ENCODE assay signal across 9 cellular contexts in genomic region chr11:78190374-78190773, GRCh38. TPM values are rescaled to one million over a fixed set of nuclear protein-coding genes. Genes with fewer than 3 reads are reported as not detected.
DNase-seq lines count a peak whose midpoint lies in the region; ATAC-seq, FAIRE-seq and TF ChIP-seq lines count a peak whose summit lies in the region.
"Had no signal": no experiment of that assay in that cellular context is flagged by ENCODE, and none has a peak within 500 bp of the region (broad histone marks: within the 10 kb centered on the region; RNA-seq: fewer than 3 reads in every experiment).

No MANE protein-coding gene starts in this region.

- H3K36me3 Mint-ChIP-seq in Calu3 (ENCODE audit: insufficient read depth, unreplicated experiment), result peaks cover 26% of the 10 kb centered on the region

- POLR2A ChIA-PET in PC-3 (lab: Charles Lee; ENCODE audit: unreplicated experiment), result no interaction called here
- POLR2A ChIA-PET in endothelial cell of umbilical vein (lab: Charles Lee), result no interaction called here

- H3K27ac Mint-ChIP-seq in Calu3 (ENCODE audit: unreplicated experiment), result no peak overlapping the region

- H3K79me2 ChIP-seq in PC-3 (ENCODE audit: low read length) (peaks cover 53% of the 10 kb centered on the region), endothelial cell of umbilical vein (ENCODE audit: control insufficient read depth, insufficient read depth, low read length) (peaks cover 31% of the 10 kb centered on the region)

- TF ChIP-seq POLR2A in endothelial cell of umbilical vein (IDR thresholded peaks at IDR 0.05; ENCODE audit: low read depth, low read length) (no peak), sigmoid colon (IDR thresholded peaks at IDR 0.05) (no peak)

- no peaks in the 10 kb centered on the region for H3K9me1 ChIP-seq in endothelial cell of umbilical vein (replicated peaks; ENCODE audit: control insufficient read depth, extremely low read depth, insufficient read depth, low read length)

- H3K9ac ChIP-seq in PC-3 (ENCODE audit: low read length) (no peak overlapping the region), endothelial cell of umbilical vein (replicated peaks; ENCODE audit: extremely low read depth, insufficient read depth, low read length) (no peak overlapping the region)
- H3K9ac ChIP-seq: parathyroid adenoma had no signal

- dilution Hi-C loops in endothelial cell of umbilical vein (cut with MboI; ENCODE audit: extremely low pct_ligation_motif_present, low sequenced_read_pairs), result no loop called here

- DNase-seq in Calu3, result no peak
- no peak for DNase-seq in PC-3
- DNase-seq in endothelial cell of umbilical vein (ENCODE audit: low read depth, low spot score), result no peak
- peak; percentile 48 for DNase-seq in sigmoid colon
- no peak for DNase-seq in NCI-H2029 (lab: John Stamatoyannopoulos, UW)
- DNase-seq in cortex of kidney (lab: John Stamatoyannopoulos, UW), result no peak
- DNase-seq in stimulated activated CD4-positive, alpha-beta T cell treated with anti-CD3 and anti-CD28 coated beads, Interleukin-15, amount 100 ng/mL, for 24 hours, result no peak

- peak overlapping the region; percentile 99 for H3K4me3 Mint-ChIP-seq in Calu3 (ENCODE audit: low read depth, unreplicated experiment)

- H3K27me3 ChIP-seq in PC-3 (ENCODE audit: low read length), result no peaks in the 10 kb centered on the region
- no peaks in the 10 kb centered on the region for H3K27me3 ChIP-seq in endothelial cell of umbilical vein (ENCODE audit: control insufficient read depth in 2 of 2, insufficient read depth in 2 of 2, low read length in 2 of 2)
- no peaks in the 10 kb centered on the region for H3K27me3 ChIP-seq in sigmoid colon

- intact Hi-C loops in Calu3 (cut with micrococcal nuclease; ENCODE audit: unreplicated experiment) (no loop called here), PC-3 (cut with micrococcal nuclease) (no loop called here), endothelial cell of umbilical vein (cut with micrococcal nuclease) (no loop called here), sigmoid colon (cut with DNase I) (no loop called here)

- H4K20me1 ChIP-seq in PC-3 (ENCODE audit: low read length) (no peaks in the 10 kb centered on the region), endothelial cell of umbilical vein (replicated peaks; ENCODE audit: control insufficient read depth, extremely low read depth, insufficient read depth, low read length) (no peaks in the 10 kb centered on the region)

- peaks cover 60% of the 10 kb centered on the region for H3K4me1 Mint-ChIP-seq in Calu3 (ENCODE audit: low read depth, unreplicated experiment)

- H2AFZ ChIP-seq in PC-3 (ENCODE audit: low read length) (no peak overlapping the region), endothelial cell of umbilical vein (ENCODE audit: low read depth, low read length) (no peak overlapping the region)

- no peak for ATAC-seq in PC-3

- TF ChIP-seq CTCF in Calu3 (IDR thresholded peaks at IDR 0.05; ENCODE audit: unreplicated experiment), result no peak
- no peak for TF ChIP-seq CTCF in PC-3 (conservative IDR thresholded peaks at IDR 0.05; ENCODE audit: low read depth, low read length)
- TF ChIP-seq CTCF in endothelial cell of umbilical vein (IDR thresholded peaks at IDR 0.05; ENCODE audit: extremely low read depth in 1 of 2, insufficient read depth in 1 of 2, low read depth in 1 of 2, low read length in 2 of 2), result no peak
- no peak for TF ChIP-seq CTCF in sigmoid colon (IDR thresholded peaks at IDR 0.05)

- CTCF ChIA-PET in Calu3 (lab: Charles Lee), result no interaction called here
- CTCF ChIA-PET in PC-3 (lab: Charles Lee), result no interaction called here
- CTCF ChIA-PET in endothelial cell of umbilical vein (lab: Charles Lee), result interaction anchor here (1.1 kb wide), 1 partner anchor 374 kb away, joined by 3 read pairs; no protein-coding TSS in a partner anchor

- no peaks in the 10 kb centered on the region for H3K27me3 Mint-ChIP-seq in Calu3 (ENCODE audit: unreplicated experiment)

- no peak for TF ChIP-seq EP300 in sigmoid colon (IDR thresholded peaks at IDR 0.05)

- 71 to 73% methylated on average over 3 of the region's 3 CpGs for WGBS in sigmoid colon, 2 donors

- peak overlapping the region; percentile 99 for H3K4me2 ChIP-seq in PC-3 (ENCODE audit: low read length)
- peak overlapping the region; percentile 16 for H3K4me2 ChIP-seq in endothelial cell of umbilical vein (ENCODE audit: insufficient read depth, low read length)

- no peaks in the 10 kb centered on the region for H3F3A ChIP-seq in PC-3 (ENCODE audit: low read length, unreplicated experiment)

- peaks cover 46% of the 10 kb centered on the region for H3K4me1 ChIP-seq in PC-3 (ENCODE audit: insufficient read depth, low read length)
- H3K4me1 ChIP-seq in endothelial cell of umbilical vein (ENCODE audit: control insufficient read depth, extremely low read depth, insufficient read depth, low read length), result peaks cover 42% of the 10 kb centered on the region
- H3K4me1 ChIP-seq in sigmoid colon, result peaks cover 0 to 50% (median 38%) of the 10 kb centered on the region in 4 donors

- no TSS peak for BruUV-seq in Calu3 (replicated peaks; lab: Mats Ljungman, UMichigan)
- no TSS peak for BruUV-seq in PC-3 (replicated peaks; lab: Mats Ljungman, UMichigan)
- no TSS peak for BruUV-seq in endothelial cell of umbilical vein (replicated peaks; lab: Mats Ljungman, UMichigan)

- H3K9me3 Mint-ChIP-seq in Calu3 (ENCODE audit: low read depth, unreplicated experiment), result no peaks in the 10 kb centered on the region

- H3K9me3 ChIP-seq in PC-3 (ENCODE audit: low read length) (no peaks in the 10 kb centered on the region), endothelial cell of umbilical vein (replicated peaks; ENCODE audit: control insufficient read depth, insufficient read depth, low read length) (no peaks in the 10 kb centered on the region), sigmoid colon (no peaks in the 10 kb centered on the region)

- H3K27ac ChIP-seq in PC-3 (ENCODE audit: low read length) (no peak overlapping the region), endothelial cell of umbilical vein (ENCODE audit: insufficient read depth, low read depth, low read length) (no peak overlapping the region), sigmoid colon (no peak overlapping the region)
- H3K27ac ChIP-seq: epithelial cell of prostate had no signal

- H3K4me3 ChIP-seq in PC-3 (ENCODE audit: low read length), result peak overlapping the region; percentile 97; the same call in 1 of the 2 replicates
- H3K4me3 ChIP-seq in endothelial cell of umbilical vein (replicated peaks in 1 of 3; ENCODE audit: insufficient read depth in 1 of 3, low read depth in 1 of 3, low read length in 3 of 3), result no peak overlapping the region
- H3K4me3 ChIP-seq in sigmoid colon, result no peak overlapping the region

- H3K36me3 ChIP-seq in PC-3 (ENCODE audit: low read depth, low read length) (no peaks in the 10 kb centered on the region), endothelial cell of umbilical vein (ENCODE audit: control insufficient read depth in 2 of 2, extremely low read depth in 1 of 2, insufficient read depth in 2 of 2, low read length in 2 of 2) (no peaks in the 10 kb centered on the region), sigmoid colon (no peaks in the 10 kb centered on the region)

- no peak for FAIRE-seq in endothelial cell of umbilical vein (lab: Jason Lieb, UNC)

- no peaks in the 10 kb centered on the region for H3K9me2 ChIP-seq in PC-3 (replicated peaks; ENCODE audit: low read length)

TF ChIP-seq in endothelial cell of umbilical vein, 7 proteins besides CTCF, POLR2A, EP300 and RAD21 (continues in another document):
- TF ChIP-seq, protein P1, sequence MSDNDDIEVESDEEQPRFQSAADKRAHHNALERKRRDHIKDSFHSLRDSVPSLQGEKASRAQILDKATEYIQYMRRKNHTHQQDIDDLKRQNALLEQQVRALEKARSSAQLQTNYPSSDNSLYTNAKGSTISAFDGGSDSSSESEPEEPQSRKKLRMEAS (IDR thresholded peaks at IDR 0.05; ENCODE audit: insufficient read depth, insufficient read length), result no peak

RNA-seq across cellular contexts. Expression of gene USP35, which starts 1.7 kb away (rescaled TPM):
- total RNA-seq in Calu3 (2022), result 6.8 and 7.8 TPM in 2 replicates
- 8.5 and 12.0 TPM in 2 replicates for total RNA-seq in PC-3 (2014; rRNA removed)
- total RNA-seq in endothelial cell of umbilical vein, result 10.3 and 12.4 TPM in 2 replicates
- 8.9 and 9.1 TPM in 2 replicates for polyA plus RNA-seq in endothelial cell of umbilical vein
- 4.4 and 6.4 TPM in 2 replicates for polyA plus RNA-seq in endothelial cell of umbilical vein (2011; cell fraction: cytosol; rRNA removed)
- polyA plus RNA-seq in endothelial cell of umbilical vein (2011; cell fraction: nucleus; rRNA removed), result 44.1 and 44.9 TPM in 2 replicates
- polyA plus RNA-seq in endothelial cell of umbilical vein (2012), result 7.5 and 11.9 TPM in 2 replicates
- polyA minus RNA-seq in endothelial cell of umbilical vein, result 9.9 and 12.7 TPM in 2 replicates
- polyA minus RNA-seq in endothelial cell of umbilical vein (2011; cell fraction: cytosol; rRNA and poly(A)+ RNA removed), result 1.8 TPM
- polyA minus RNA-seq in endothelial cell of umbilical vein (2011; cell fraction: nucleus; rRNA and poly(A)+ RNA removed), result 14.0 and 14.3 TPM in 2 replicates
- total RNA-seq in sigmoid colon, result 10 to 100 TPM in 2 of 4 donors, 1 to 10 TPM in 2; 6.7 to 23.3 (median 10.6) TPM
- polyA plus RNA-seq in sigmoid colon, result 1 to 10 TPM; 1.2 to 6.5 (median 2.1) TPM

RNA-seq across cellular contexts. Expression of gene KCTD21, which starts 1.9 kb away (rescaled TPM):
- total RNA-seq in Calu3 (2022), result 8.5 and 8.7 TPM in 2 replicates
- total RNA-seq in PC-3 (2014; rRNA removed), result 9.4 and 13.0 TPM in 2 replicates
- 8.5 and 9.5 TPM in 2 replicates for total RNA-seq in endothelial cell of umbilical vein
- 11.9 and 16.0 TPM in 2 replicates for polyA plus RNA-seq in endothelial cell of umbilical vein
- polyA plus RNA-seq in endothelial cell of umbilical vein (2011; cell fraction: cytosol; rRNA removed), result 12.0 and 13.0 TPM in 2 replicates
- polyA plus RNA-seq in endothelial cell of umbilical vein (2011; cell fraction: nucleus; rRNA removed), result 7.3 and 8.5 TPM in 2 replicates
- 9.8 and 10.6 TPM in 2 replicates for polyA plus RNA-seq in endothelial cell of umbilical vein (2012)
- 32.9 and 37.1 TPM in 2 replicates for polyA minus RNA-seq in endothelial cell of umbilical vein
- 1.1 TPM for polyA minus RNA-seq in endothelial cell of umbilical vein (2011; cell fraction: cytosol; rRNA and poly(A)+ RNA removed)
- polyA minus RNA-seq in endothelial cell of umbilical vein (2011; cell fraction: nucleus; rRNA and poly(A)+ RNA removed), result 5.8 and 6.3 TPM in 2 replicates
- 10 to 100 TPM in 2 of 4 donors, 1 to 10 TPM in 2; 5.4 to 18.8 (median 9.2) TPM for total RNA-seq in sigmoid colon
- 1 to 10 TPM; 4.2 to 7.4 (median 4.5) TPM for polyA plus RNA-seq in sigmoid colon

RNA-seq across cellular contexts. Expression of gene ALG8, which starts 50.9 kb away (rescaled TPM):
- total RNA-seq in Calu3 (2022), result 73.5 and 85.7 TPM in 2 replicates
- total RNA-seq in PC-3 (2014; rRNA removed), result 73.6 and 78.7 TPM in 2 replicates
- 38.1 and 43.9 TPM in 2 replicates for total RNA-seq in endothelial cell of umbilical vein
- 35.2 and 48.2 TPM in 2 replicates for polyA plus RNA-seq in endothelial cell of umbilical vein
- 31.7 and 31.8 TPM in 2 replicates for polyA plus RNA-seq in endothelial cell of umbilical vein (2011; cell fraction: cytosol; rRNA removed)
- polyA plus RNA-seq in endothelial cell of umbilical vein (2011; cell fraction: nucleus; rRNA removed), result 37.9 and 48.0 TPM in 2 replicates
- 29.1 and 39.5 TPM in 2 replicates for polyA plus RNA-seq in endothelial cell of umbilical vein (2012)
- 65.5 and 68.3 TPM in 2 replicates for polyA minus RNA-seq in endothelial cell of umbilical vein
- 48.7 TPM for polyA minus RNA-seq in endothelial cell of umbilical vein (2011; cell fraction: cytosol; rRNA and poly(A)+ RNA removed)
- 25.1 and 46.2 TPM in 2 replicates for polyA minus RNA-seq in endothelial cell of umbilical vein (2011; cell fraction: nucleus; rRNA and poly(A)+ RNA removed)
- total RNA-seq in sigmoid colon, result 10 to 100 TPM; 15.6 to 26.4 (median 24.2) TPM
- polyA plus RNA-seq in sigmoid colon, result 10 to 100 TPM; 13.2 to 24.2 (median 15.0) TPM
